ENCODE assay signal across 1 cellular context in the genomic region with DNA sequence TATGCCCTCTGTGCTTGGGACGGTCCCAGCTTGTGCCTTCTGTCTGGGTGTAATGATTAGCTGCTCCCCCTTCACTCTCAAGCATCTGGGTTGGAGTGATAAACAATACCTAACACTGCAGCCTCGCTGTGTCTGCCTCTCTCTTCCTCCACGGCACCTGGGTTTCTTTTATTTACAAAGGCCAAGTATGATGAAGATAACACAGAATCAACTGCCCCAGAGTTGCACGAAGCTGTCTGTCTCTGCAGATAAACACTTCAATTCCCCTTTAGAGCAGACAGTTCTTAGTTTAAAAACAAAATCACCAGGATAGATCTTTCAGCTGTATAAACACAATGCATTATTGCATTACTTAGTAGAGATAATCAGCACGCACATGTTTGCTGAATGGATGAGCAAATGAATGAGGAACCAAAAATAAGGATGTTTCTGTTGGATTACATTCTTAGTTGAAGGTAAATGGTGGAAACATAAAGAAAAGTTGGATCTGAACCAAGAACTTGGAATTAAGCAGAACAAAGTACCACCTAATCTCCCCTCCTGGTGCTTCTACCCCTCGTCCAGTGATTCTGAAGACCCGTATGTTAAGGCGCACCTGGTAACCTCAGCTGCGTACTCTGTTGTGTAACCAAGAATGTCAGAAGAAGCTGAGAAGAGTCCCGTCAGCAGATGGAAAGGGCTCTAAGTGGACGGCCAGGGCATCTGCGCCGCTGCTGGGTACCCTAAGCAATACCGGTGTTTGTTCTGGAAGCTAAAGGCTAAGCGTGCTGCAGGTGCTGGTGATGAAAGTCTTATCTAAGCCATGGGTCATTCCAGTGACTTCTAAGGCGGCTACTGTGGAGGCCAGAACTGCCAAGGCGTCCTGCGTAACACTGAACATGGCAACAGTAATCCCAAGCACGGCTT.
TF ChIP-seq lines count a peak whose summit lies in the region.

No MANE protein-coding gene starts in this region.

TF ChIP-seq in K562, 482 proteins besides CTCF, POLR2A, EP300 and RAD21 (continued from another document and continues in another):
- no peak for TF ChIP-seq SIN3A (IDR thresholded peaks at IDR 0.05; ENCODE audit: borderline replicate concordance in 2 of 2, control insufficient read depth in 1 of 2, low read depth in 2 of 2, low read length in 2 of 2)
- TF ChIP-seq FUS (optimal IDR thresholded peaks at IDR 0.05; ENCODE audit: low read depth, low read length): no peak
- TF ChIP-seq, protein P1, sequence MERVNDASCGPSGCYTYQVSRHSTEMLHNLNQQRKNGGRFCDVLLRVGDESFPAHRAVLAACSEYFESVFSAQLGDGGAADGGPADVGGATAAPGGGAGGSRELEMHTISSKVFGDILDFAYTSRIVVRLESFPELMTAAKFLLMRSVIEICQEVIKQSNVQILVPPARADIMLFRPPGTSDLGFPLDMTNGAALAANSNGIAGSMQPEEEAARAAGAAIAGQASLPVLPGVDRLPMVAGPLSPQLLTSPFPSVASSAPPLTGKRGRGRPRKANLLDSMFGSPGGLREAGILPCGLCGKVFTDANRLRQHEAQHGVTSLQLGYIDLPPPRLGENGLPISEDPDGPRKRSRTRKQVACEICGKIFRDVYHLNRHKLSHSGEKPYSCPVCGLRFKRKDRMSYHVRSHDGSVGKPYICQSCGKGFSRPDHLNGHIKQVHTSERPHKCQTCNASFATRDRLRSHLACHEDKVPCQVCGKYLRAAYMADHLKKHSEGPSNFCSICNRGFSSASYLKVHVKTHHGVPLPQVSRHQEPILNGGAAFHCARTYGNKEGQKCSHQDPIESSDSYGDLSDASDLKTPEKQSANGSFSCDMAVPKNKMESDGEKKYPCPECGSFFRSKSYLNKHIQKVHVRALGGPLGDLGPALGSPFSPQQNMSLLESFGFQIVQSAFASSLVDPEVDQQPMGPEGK (CRISPR knock-in tag; IDR thresholded peaks at IDR 0.05; ENCODE audit: borderline replicate concordance): no peak
- no peak for TF ChIP-seq ZNF184 (CRISPR knock-in tag; IDR thresholded peaks at IDR 0.05)
- 0 out of 2 replicates have a peak, but pooled peaks have one; percentile 33 for TF ChIP-seq GABPA (tag; conservative IDR thresholded peaks at IDR 0.05; ENCODE audit: low read depth)
- peak; percentile 99 for TF ChIP-seq ZNF589 (CRISPR knock-in tag; IDR thresholded peaks at IDR 0.05; ENCODE audit: low read depth)
- no peak for TF ChIP-seq MCM3 (IDR thresholded peaks at IDR 0.05)
- TF ChIP-seq TCF7 (IDR thresholded peaks at IDR 0.05; ENCODE audit: borderline replicate concordance): no peak
- 0 out of 2 replicates have a peak, but pooled peaks have one; percentile 62 for TF ChIP-seq ZNF174 (CRISPR knock-in tag; IDR thresholded peaks at IDR 0.05)
- TF ChIP-seq ZNF41 (CRISPR knock-in tag; conservative IDR thresholded peaks at IDR 0.05): peak; percentile 80; the same call in 1 of the 2 replicates
- peak; percentile 68; the same call in 1 of the 2 replicates for TF ChIP-seq DEAF1 (CRISPR knock-in tag; IDR thresholded peaks at IDR 0.05)
- TF ChIP-seq BCOR (IDR thresholded peaks at IDR 0.05): peak; percentile 98
- TF ChIP-seq TAF7 (tag; IDR thresholded peaks at IDR 0.05): no peak
- TF ChIP-seq, protein P2, sequence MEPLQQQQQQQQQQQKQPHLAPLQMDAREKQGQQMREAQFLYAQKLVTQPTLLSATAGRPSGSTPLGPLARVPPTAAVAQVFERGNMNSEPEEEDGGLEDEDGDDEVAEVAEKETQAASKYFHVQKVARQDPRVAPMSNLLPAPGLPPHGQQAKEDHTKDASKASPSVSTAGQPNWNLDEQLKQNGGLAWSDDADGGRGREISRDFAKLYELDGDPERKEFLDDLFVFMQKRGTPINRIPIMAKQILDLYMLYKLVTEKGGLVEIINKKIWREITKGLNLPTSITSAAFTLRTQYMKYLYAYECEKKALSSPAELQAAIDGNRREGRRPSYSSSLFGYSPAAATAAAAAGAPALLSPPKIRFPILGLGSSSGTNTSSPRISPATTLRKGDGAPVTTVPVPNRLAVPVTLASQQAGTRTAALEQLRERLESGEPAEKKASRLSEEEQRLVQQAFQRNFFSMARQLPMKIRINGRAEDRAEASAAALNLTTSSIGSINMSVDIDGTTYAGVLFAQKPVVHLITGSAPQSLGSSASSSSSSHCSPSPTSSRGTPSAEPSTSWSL (CRISPR knock-in tag; IDR thresholded peaks at IDR 0.05; ENCODE audit: borderline replicate concordance): peak; percentile 62; the same call in 1 of the 2 replicates
- peak; percentile 86; the same call in 1 of the 2 replicates for TF ChIP-seq PHF21A (IDR thresholded peaks at IDR 0.05; ENCODE audit: borderline replicate concordance, low read depth)
- TF ChIP-seq TCF15 (CRISPR knock-in tag; IDR thresholded peaks at IDR 0.05): peak; percentile 92; the same call in 1 of the 2 replicates
- no peak for TF ChIP-seq ZNF121 (CRISPR knock-in tag; conservative IDR thresholded peaks at IDR 0.05)
- TF ChIP-seq LCOR (CRISPR knock-in tag; IDR thresholded peaks at IDR 0.05): peak; percentile 99
- TF ChIP-seq KLF13 (tag; IDR thresholded peaks at IDR 0.05; ENCODE audit: borderline replicate concordance, low read depth): peak; percentile 79; the same call in 1 of the 2 replicates
- peak; percentile 98 for TF ChIP-seq LEF1 (IDR thresholded peaks at IDR 0.05)
- no peak for TF ChIP-seq PHB (CRISPR knock-in tag; IDR thresholded peaks at IDR 0.05)
- TF ChIP-seq RUNX1 (IDR thresholded peaks at IDR 0.05; ENCODE audit: low read depth): peak; percentile 51; the same call in 1 of the 2 replicates
- no peak for TF ChIP-seq ZC3H4 (CRISPR knock-in tag; IDR thresholded peaks at IDR 0.05; ENCODE audit: borderline replicate concordance)
- TF ChIP-seq RBM25 (IDR thresholded peaks at IDR 0.05; ENCODE audit: low read depth, low read length, severe bottlenecking): no peak
- TF ChIP-seq PRPF4 (IDR thresholded peaks at IDR 0.05; ENCODE audit: insufficient read depth, low read depth, low read length, poor library complexity, severe bottlenecking): no peak
- TF ChIP-seq, protein P3, sequence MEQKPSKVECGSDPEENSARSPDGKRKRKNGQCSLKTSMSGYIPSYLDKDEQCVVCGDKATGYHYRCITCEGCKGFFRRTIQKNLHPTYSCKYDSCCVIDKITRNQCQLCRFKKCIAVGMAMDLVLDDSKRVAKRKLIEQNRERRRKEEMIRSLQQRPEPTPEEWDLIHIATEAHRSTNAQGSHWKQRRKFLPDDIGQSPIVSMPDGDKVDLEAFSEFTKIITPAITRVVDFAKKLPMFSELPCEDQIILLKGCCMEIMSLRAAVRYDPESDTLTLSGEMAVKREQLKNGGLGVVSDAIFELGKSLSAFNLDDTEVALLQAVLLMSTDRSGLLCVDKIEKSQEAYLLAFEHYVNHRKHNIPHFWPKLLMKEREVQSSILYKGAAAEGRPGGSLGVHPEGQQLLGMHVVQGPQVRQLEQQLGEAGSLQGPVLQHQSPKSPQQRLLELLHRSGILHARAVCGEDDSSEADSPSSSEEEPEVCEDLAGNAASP (IDR thresholded peaks at IDR 0.05): no peak
- no peak for TF ChIP-seq POLR2G (IDR thresholded peaks at IDR 0.05; ENCODE audit: low read depth, low read length)
- TF ChIP-seq, protein P4, sequence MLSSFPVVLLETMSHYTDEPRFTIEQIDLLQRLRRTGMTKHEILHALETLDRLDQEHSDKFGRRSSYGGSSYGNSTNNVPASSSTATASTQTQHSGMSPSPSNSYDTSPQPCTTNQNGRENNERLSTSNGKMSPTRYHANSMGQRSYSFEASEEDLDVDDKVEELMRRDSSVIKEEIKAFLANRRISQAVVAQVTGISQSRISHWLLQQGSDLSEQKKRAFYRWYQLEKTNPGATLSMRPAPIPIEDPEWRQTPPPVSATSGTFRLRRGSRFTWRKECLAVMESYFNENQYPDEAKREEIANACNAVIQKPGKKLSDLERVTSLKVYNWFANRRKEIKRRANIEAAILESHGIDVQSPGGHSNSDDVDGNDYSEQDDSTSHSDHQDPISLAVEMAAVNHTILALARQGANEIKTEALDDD (IDR thresholded peaks at IDR 0.05): 0 out of 2 replicates have a peak, but pooled peaks have one; percentile 49
- no peak for TF ChIP-seq E2F6 (IDR thresholded peaks at IDR 0.05; ENCODE audit: borderline replicate concordance in 1 of 2, extremely low read depth in 1 of 2, insufficient read depth in 1 of 2, insufficient read length in 1 of 2, low read depth in 1 of 2, low read length in 1 of 2, poor library complexity in 1 of 2, severe bottlenecking in 1 of 2)
- TF ChIP-seq FOSL1 (tag; conservative IDR thresholded peaks at IDR 0.05): peak; percentile 97
- TF ChIP-seq TCF3 (CRISPR knock-in tag; IDR thresholded peaks at IDR 0.05): peak; percentile 100
- TF ChIP-seq MAZ (CRISPR knock-in tag; conservative IDR thresholded peaks at IDR 0.05 in 1 of 2, IDR thresholded peaks at IDR 0.05 in 1 of 2): peak in 1 of 2 experiments; percentile 95; a peak in 3 of 4 replicates
- no peak for TF ChIP-seq ZNF133 (CRISPR knock-in tag; IDR thresholded peaks at IDR 0.05)
- peak; percentile 100 for TF ChIP-seq ARID1B (IDR thresholded peaks at IDR 0.05)
- TF ChIP-seq XRCC5 (IDR thresholded peaks at IDR 0.05; ENCODE audit: low read depth, low read length): no peak
- TF ChIP-seq U2AF2 (optimal IDR thresholded peaks at IDR 0.05; ENCODE audit: low read depth, low read length): no peak
- TF ChIP-seq, protein P5, sequence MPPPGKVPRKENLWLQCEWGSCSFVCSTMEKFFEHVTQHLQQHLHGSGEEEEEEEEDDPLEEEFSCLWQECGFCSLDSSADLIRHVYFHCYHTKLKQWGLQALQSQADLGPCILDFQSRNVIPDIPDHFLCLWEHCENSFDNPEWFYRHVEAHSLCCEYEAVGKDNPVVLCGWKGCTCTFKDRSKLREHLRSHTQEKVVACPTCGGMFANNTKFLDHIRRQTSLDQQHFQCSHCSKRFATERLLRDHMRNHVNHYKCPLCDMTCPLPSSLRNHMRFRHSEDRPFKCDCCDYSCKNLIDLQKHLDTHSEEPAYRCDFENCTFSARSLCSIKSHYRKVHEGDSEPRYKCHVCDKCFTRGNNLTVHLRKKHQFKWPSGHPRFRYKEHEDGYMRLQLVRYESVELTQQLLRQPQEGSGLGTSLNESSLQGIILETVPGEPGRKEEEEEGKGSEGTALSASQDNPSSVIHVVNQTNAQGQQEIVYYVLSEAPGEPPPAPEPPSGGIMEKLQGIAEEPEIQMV (tag; conservative IDR thresholded peaks at IDR 0.05; ENCODE audit: low read depth): peak; percentile 72
- TF ChIP-seq HDAC3 (IDR thresholded peaks at IDR 0.05; ENCODE audit: borderline replicate concordance, partially characterized antibody): peak; percentile 99
- peak; percentile 65; the same call in 1 of the 2 replicates for TF ChIP-seq MTF1 (CRISPR knock-in tag; IDR thresholded peaks at IDR 0.05; ENCODE audit: borderline replicate concordance)
- TF ChIP-seq ZNF740 (CRISPR knock-in tag; IDR thresholded peaks at IDR 0.05): peak; percentile 80
- 0 out of 4 replicates have a peak, but pooled peaks of 1 of the 2 experiments have one; percentile 28 for TF ChIP-seq ZNF740 (tag; IDR thresholded peaks at IDR 0.05)
- TF ChIP-seq ZFP91 (CRISPR knock-in tag; IDR thresholded peaks at IDR 0.05): no peak
- TF ChIP-seq KDM4B (IDR thresholded peaks at IDR 0.05; ENCODE audit: borderline replicate concordance in 2 of 2, low read depth in 1 of 2): no peak
